ENCODE assay signal across 1 cellular context in the genomic region with DNA sequence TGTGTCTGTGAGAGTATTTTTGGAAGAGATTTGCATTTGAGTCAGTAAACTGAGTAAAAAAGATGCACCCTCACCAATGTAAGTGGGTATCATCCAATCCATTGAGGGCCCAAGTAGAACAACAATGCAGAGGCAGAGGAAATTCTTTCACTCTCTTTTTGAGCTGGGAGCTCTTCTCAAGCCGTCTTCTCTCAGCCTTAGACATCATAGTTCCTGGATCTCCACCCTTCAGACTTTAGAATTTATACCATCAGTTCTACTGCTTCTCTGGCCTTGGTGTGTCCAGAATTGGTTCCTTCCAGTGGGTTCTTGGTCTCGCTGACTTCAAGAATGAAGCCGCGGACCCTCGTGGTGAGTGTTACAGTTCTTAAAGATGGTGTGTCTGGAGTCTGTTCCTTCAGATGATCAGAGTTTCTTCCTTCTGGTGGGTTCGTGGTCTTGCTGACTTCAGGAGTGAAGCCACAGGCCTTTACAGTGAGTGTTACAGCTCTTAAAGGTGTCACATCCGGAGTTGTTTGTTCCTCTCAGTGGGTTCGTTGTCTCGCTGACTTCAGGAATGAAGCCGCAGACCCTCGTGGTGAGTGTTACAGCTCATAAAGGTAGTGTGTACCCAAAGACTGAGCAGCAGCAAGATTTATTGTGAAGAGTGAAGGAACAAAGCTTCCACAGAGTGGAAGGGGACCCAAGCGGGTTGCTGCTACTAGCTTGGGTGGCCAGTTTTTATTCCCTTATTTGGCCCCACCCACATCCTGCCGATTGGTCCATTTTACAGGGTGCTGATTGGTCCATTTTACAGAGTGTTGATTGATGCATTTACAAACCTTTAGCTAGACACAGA.
TF ChIP-seq lines count a peak whose summit lies in the region.

No MANE protein-coding gene starts in this region.

TF ChIP-seq in K562, 482 proteins besides CTCF, POLR2A, EP300 and RAD21:
- TF ChIP-seq NFYB (IDR thresholded peaks at IDR 0.05; ENCODE audit: extremely low read depth, insufficient read length) (peak; percentile 80), CC2D1A (IDR thresholded peaks at IDR 0.05) (peak; percentile 54; the same call in 1 of the 2 replicates)
